In the genomic region with DNA sequence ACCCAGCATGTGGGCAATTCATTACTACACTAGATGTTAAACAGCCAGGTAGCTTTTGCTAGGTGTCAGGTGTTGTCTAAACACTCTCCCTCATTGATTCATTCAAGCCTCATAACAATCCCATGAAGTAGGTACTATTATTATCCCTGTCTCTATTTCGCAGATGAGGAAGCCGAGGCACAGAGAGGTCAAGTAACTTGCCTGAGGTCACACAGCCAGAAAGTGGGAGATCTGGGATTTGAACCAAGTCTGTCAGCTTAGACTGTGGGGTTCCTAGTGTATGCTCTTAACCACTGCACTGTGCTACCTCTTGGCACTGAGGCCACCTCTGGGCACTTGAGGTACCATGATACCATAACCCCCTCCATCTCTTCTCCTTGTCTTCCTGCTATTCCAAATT, we compare ENCODE assay signal across 27 cellular contexts. TPM values are rescaled to one million over a fixed set of nuclear protein-coding genes. Genes with fewer than 3 reads are reported as not detected.
DNase-seq lines count a peak whose midpoint lies in the region; ATAC-seq and TF ChIP-seq lines count a peak whose summit lies in the region.
"Had no signal": no experiment of that assay in that cellular context is flagged by ENCODE, and none has a peak within 500 bp of the region (broad histone marks: within the 10 kb centered on the region; RNA-seq: fewer than 3 reads in every experiment).

No MANE protein-coding gene starts in this region.

- peaks cover 28% of the 10 kb centered on the region for H3K4me1 Mint-ChIP-seq in activated naive CD4-positive, alpha-beta T cell treated with anti-CD3 and anti-CD28 coated beads, Interleukin-2, amount 50 U/mL, for 24 hours
- peaks cover 26% of the 10 kb centered on the region for H3K4me1 Mint-ChIP-seq in T-helper 17 cell
- peaks cover 17 to 24% of the 10 kb centered on the region in 2 donors for H3K4me1 Mint-ChIP-seq in effector memory CD8-positive, alpha-beta T cell (ENCODE audit: low read depth in 2 of 2)
- H3K4me1 Mint-ChIP-seq in natural killer cell: peaks cover 23 to 27% of the 10 kb centered on the region in 2 donors
- H3K4me1 Mint-ChIP-seq in CD14-positive monocyte: peaks cover 10% of the 10 kb centered on the region

- H3K9me3 Mint-ChIP-seq in activated naive CD4-positive, alpha-beta T cell treated with anti-CD3 and anti-CD28 coated beads, Interleukin-2, amount 50 U/mL, for 24 hours: no peaks in the 10 kb centered on the region
- H3K9me3 Mint-ChIP-seq in activated naive CD4-positive, alpha-beta T cell treated with anti-CD3 and anti-CD28 coated beads, Interleukin-2, amount 50 U/mL, for 72 hours: no peaks in the 10 kb centered on the region
- H3K9me3 Mint-ChIP-seq in effector memory CD8-positive, alpha-beta T cell: no peaks in the 10 kb centered on the region
- H3K9me3 Mint-ChIP-seq in natural killer cell (no peaks in the 10 kb centered on the region), CD14-positive monocyte (no peaks in the 10 kb centered on the region)

- TF ChIP-seq CTCF in natural killer cell (IDR thresholded peaks at IDR 0.05) (no peak), colonic mucosa (IDR thresholded peaks at IDR 0.05) (no peak), ovary (IDR thresholded peaks at IDR 0.05) (no peak), CD14-positive monocyte (IDR thresholded peaks at IDR 0.05) (no peak)

- H3K4me1 ChIP-seq in colonic mucosa (no peaks in the 10 kb centered on the region), ovary (ENCODE audit: insufficient read depth) (no peaks in the 10 kb centered on the region)

- H3K9ac ChIP-seq in colonic mucosa (ENCODE audit: low read depth in 2 of 2, low read length in 2 of 2): no peak overlapping the region

- H3K27me3 ChIP-seq in colonic mucosa (no peaks in the 10 kb centered on the region), ovary (no peaks in the 10 kb centered on the region)

- no peak for ATAC-seq in activated naive CD4-positive, alpha-beta T cell treated with anti-CD3 and anti-CD28 coated beads, Interleukin-2, amount 50 U/mL, for 72 hours
- ATAC-seq in T-helper 17 cell (no peak), natural killer cell (peak in 1 of 3 donors; percentile 13)
- peak; percentile 29 for ATAC-seq in effector memory CD8-positive, alpha-beta T cell (replicated peaks)
- ATAC-seq: HCT116 had no signal

- no peak overlapping the region for H3K4me3 Mint-ChIP-seq in activated naive CD4-positive, alpha-beta T cell treated with anti-CD3 and anti-CD28 coated beads, Interleukin-2, amount 50 U/mL, for 24 hours
- H3K4me3 Mint-ChIP-seq in T-helper 17 cell (no peak overlapping the region), natural killer cell (peak overlapping the region; percentile 74), CD14-positive monocyte (no peak overlapping the region)
- H3K4me3 Mint-ChIP-seq in effector memory CD8-positive, alpha-beta T cell: peak overlapping the region in 1 of 2 donors; percentile 68

- H3K9me3 ChIP-seq in T-helper 17 cell (ENCODE audit: control insufficient read depth, low read length, poor library complexity, severe bottlenecking) (no peaks in the 10 kb centered on the region), colonic mucosa (no peaks in the 10 kb centered on the region), ovary (no peaks in the 10 kb centered on the region)

- no peak overlapping the region for H3K27ac ChIP-seq in colonic mucosa
- H3K27ac ChIP-seq in ovary: no peak overlapping the region
- H3K27ac ChIP-seq: PC-9 had no signal

- 70 to 92% (median 84%) methylated on average over 2 of the region's 2 CpGs for WGBS in ovary, 3 donors

- no peak for DNase-seq in activated naive CD4-positive, alpha-beta T cell treated with anti-CD3 and anti-CD28 coated beads, Interleukin-2, amount 50 U/mL, for 72 hours (ENCODE audit: low spot score in 2 of 2)
- DNase-seq in T-helper 17 cell (no peak), natural killer cell (no peak), colonic mucosa (no peak), ovary (no peak), CD14-positive monocyte (ENCODE audit: low spot score) (no peak)
- no peak for DNase-seq in effector memory CD8-positive, alpha-beta T cell
- DNase-seq: 8988T, AML-193, C1 segment of cervical spinal cord, GOT3, IMR-90, Karpas-422, MV-4-11, NCI-H1105 treated with DMSO at 0.1 percent for 48 hours, NCI-H2029 treated with DMSO at 0.1 percent for 48 hours, NCI-H226, NCI-H510A treated with DMSO at 0.1 percent for 48 hours, NCI-H748 treated with DMSO at 0.1 percent for 48 hours, PC-9, RPMI8226, SHP77 had no signal

- H3K27ac Mint-ChIP-seq in activated naive CD4-positive, alpha-beta T cell treated with anti-CD3 and anti-CD28 coated beads, Interleukin-2, amount 50 U/mL, for 24 hours: peak overlapping the region; percentile 68
- no peak overlapping the region for H3K27ac Mint-ChIP-seq in activated naive CD4-positive, alpha-beta T cell treated with anti-CD3 and anti-CD28 coated beads, Interleukin-2, amount 50 U/mL, for 72 hours
- H3K27ac Mint-ChIP-seq in T-helper 17 cell: peak overlapping the region; percentile 41
- H3K27ac Mint-ChIP-seq in effector memory CD8-positive, alpha-beta T cell: peak overlapping the region; percentile 50 to 52
- H3K27ac Mint-ChIP-seq in natural killer cell: peak overlapping the region in 1 of 2 donors; percentile 72
- no peak overlapping the region for H3K27ac Mint-ChIP-seq in CD14-positive monocyte

- H3K36me3 Mint-ChIP-seq in activated naive CD4-positive, alpha-beta T cell treated with anti-CD3 and anti-CD28 coated beads, Interleukin-2, amount 50 U/mL, for 24 hours: no peaks in the 10 kb centered on the region
- H3K36me3 Mint-ChIP-seq in activated naive CD4-positive, alpha-beta T cell treated with anti-CD3 and anti-CD28 coated beads, Interleukin-2, amount 50 U/mL, for 72 hours: no peaks in the 10 kb centered on the region
- H3K36me3 Mint-ChIP-seq in T-helper 17 cell (ENCODE audit: low read depth) (no peaks in the 10 kb centered on the region), natural killer cell (no peaks in the 10 kb centered on the region), CD14-positive monocyte (no peaks in the 10 kb centered on the region)
- no peaks in the 10 kb centered on the region for H3K36me3 Mint-ChIP-seq in effector memory CD8-positive, alpha-beta T cell (ENCODE audit: insufficient read depth)

- H3K4me3 ChIP-seq in colonic mucosa (no peak overlapping the region), ovary (no peak overlapping the region)
- H3K4me3 ChIP-seq: PC-9 had no signal

- no peak for TF ChIP-seq POLR2A in ovary (IDR thresholded peaks at IDR 0.05)

- H3K27me3 Mint-ChIP-seq in activated naive CD4-positive, alpha-beta T cell treated with anti-CD3 and anti-CD28 coated beads, Interleukin-2, amount 50 U/mL, for 24 hours: no peaks in the 10 kb centered on the region
- H3K27me3 Mint-ChIP-seq in T-helper 17 cell: no peaks in the 10 kb centered on the region
- no peaks in the 10 kb centered on the region for H3K27me3 Mint-ChIP-seq in effector memory CD8-positive, alpha-beta T cell
- peaks cover 0 to 19% of the 10 kb centered on the region in 2 donors for H3K27me3 Mint-ChIP-seq in natural killer cell (ENCODE audit: low read depth in 2 of 2)
- peaks cover 0 to 8% (median 3%) of the 10 kb centered on the region in 3 donors for H3K27me3 Mint-ChIP-seq in CD14-positive monocyte (ENCODE audit: low read depth in 3 of 3)

- TF ChIP-seq EP300 in ovary (IDR thresholded peaks at IDR 0.05): no peak

- intact Hi-C loops in natural killer cell (cut with micrococcal nuclease) (loop anchor here (10.0 kb wide), 1 partner anchor 47 kb away; no protein-coding TSS in a partner anchor), colonic mucosa (cut with DNase I) (no loop called here), ovary (cut with DNase I) (loop anchor here in 2 of 4 donors (10.0 kb wide), 1 partner anchor 87 kb away; no protein-coding TSS in a partner anchor), CD14-positive monocyte (cut with micrococcal nuclease) (no loop called here)

- H3K36me3 ChIP-seq in colonic mucosa (no peaks in the 10 kb centered on the region), ovary (no peaks in the 10 kb centered on the region)

RNA-seq across cellular contexts. Expression of gene XPNPEP2, which starts 17.4 kb away (rescaled TPM):
- total RNA-seq in activated naive CD4-positive, alpha-beta T cell treated with anti-CD3 and anti-CD28 coated beads, Interleukin-2, amount 50 U/mL, for 72 hours: under 1 TPM in 1 of 2 donors, not detected in 1; 0.21 TPM
- total RNA-seq in T-helper 17 cell: under 1 TPM; 0.25 to 0.83 TPM
- total RNA-seq in natural killer cell: 1 to 10 TPM in 2 of 3 donors, under 1 TPM in 1; 0.96 to 2.6 (median 1.6) TPM
- total RNA-seq in colonic mucosa: 10 to 100 TPM in 1 of 2 donors, 1 to 10 TPM in 1; 2.6 to 11.7 TPM
- 1 to 10 TPM in 5 of 7 donors, under 1 TPM in 2; 0.28 to 6.4 (median 1.4) TPM for total RNA-seq in ovary
- 1 to 10 TPM in 1 of 2 donors, under 1 TPM in 1; 0.58 to 4.0 TPM for polyA plus RNA-seq in ovary
- polyA plus RNA-seq in CD14-positive monocyte: not detected
- total RNA-seq: Daoy, M059J, PC-9 had no signal

RNA-seq across cellular contexts. Expression of gene SASH3, which starts 58.3 kb away (rescaled TPM):
- total RNA-seq in activated naive CD4-positive, alpha-beta T cell treated with anti-CD3 and anti-CD28 coated beads, Interleukin-2, amount 50 U/mL, for 72 hours: 100 to 1,000 TPM in 1 of 2 donors, 10 to 100 TPM in 1; 82.7 to 114 TPM
- 100 to 1,000 TPM; 114 to 116 TPM for total RNA-seq in T-helper 17 cell
- total RNA-seq in natural killer cell: 100 to 1,000 TPM; 356 to 403 (median 392) TPM
- 1 to 10 TPM; 2.9 to 4.5 TPM for total RNA-seq in colonic mucosa
- 1 to 10 TPM; 1.9 to 7.2 (median 3.3) TPM for total RNA-seq in ovary
- polyA plus RNA-seq in ovary: 1 to 10 TPM; 1.8 to 8.2 TPM
- polyA plus RNA-seq in CD14-positive monocyte: 100 to 1,000 TPM; 127 to 179 TPM
- total RNA-seq: Daoy, IMR-90, M059J, PC-9 had no signal
- polyA plus RNA-seq: AG04450, IMR-90 had no signal

Comparison
In these comparisons a context has a peak if more than half of its experiments do, and no peak if none do; other contexts are left out.
1. H3K27ac Mint-ChIP-seq: peak in activated naive CD4-positive, alpha-beta T cell treated with anti-CD3 and anti-CD28 coated beads, Interleukin-2, amount 50 U/mL, for 24 hours (single experiment), T-helper 17 cell (single experiment) and effector memory CD8-positive, alpha-beta T cell (2 of 2); none in activated naive CD4-positive, alpha-beta T cell treated with anti-CD3 and anti-CD28 coated beads, Interleukin-2, amount 50 U/mL, for 72 hours (0 of 2) and CD14-positive monocyte (0 of 7).
2. RNA of gene SASH3, which starts 58.3 kb away (total RNA-seq): 356 to 403 TPM in natural killer cell, 114 to 116 TPM in T-helper 17 cell and 82.7 to 114 TPM in activated naive CD4-positive, alpha-beta T cell treated with anti-CD3 and anti-CD28 coated beads, Interleukin-2, amount 50 U/mL, for 72 hours; 2.9 to 4.5 TPM in colonic mucosa and 1.9 to 7.2 TPM in ovary; every median in the first group is over 10 times any median in the second.